1 cellular context compared by ENCODE assay signal in the genomic region with DNA sequence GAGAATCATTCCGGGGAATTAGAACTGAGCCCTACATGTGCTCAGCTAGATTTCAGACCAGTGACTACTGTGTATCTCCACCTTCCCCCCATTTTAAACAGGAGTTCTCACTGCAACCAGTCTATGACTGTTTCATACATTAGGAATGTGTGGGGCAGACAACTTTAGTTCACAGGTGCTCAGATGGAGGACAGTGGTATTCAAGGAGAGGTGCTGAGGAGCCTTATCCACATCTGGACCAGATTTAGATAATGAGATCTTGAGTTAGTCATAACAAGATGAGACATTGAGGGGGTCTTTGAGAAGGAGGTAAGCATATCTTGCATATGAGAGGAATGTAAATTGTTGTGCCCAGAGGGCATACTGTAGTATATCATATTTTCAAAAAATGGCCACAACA.
TF ChIP-seq lines count a peak whose summit lies in the region.

No MANE protein-coding gene starts in this region.

TF ChIP-seq in SK-N-SH treated with all-trans-retinoic acid at 6 μM for 48 hours, 23 proteins besides CTCF, POLR2A, EP300 and RAD21 (continued from another document):
- TF ChIP-seq, protein P1, sequence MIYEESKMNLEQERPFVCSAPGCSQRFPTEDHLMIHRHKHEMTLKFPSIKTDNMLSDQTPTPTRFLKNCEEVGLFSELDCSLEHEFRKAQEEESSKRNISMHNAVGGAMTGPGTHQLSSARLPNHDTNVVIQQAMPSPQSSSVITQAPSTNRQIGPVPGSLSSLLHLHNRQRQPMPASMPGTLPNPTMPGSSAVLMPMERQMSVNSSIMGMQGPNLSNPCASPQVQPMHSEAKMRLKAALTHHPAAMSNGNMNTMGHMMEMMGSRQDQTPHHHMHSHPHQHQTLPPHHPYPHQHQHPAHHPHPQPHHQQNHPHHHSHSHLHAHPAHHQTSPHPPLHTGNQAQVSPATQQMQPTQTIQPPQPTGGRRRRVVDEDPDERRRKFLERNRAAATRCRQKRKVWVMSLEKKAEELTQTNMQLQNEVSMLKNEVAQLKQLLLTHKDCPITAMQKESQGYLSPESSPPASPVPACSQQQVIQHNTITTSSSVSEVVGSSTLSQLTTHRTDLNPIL (CRISPR knock-in tag; IDR thresholded peaks at IDR 0.05; ENCODE audit: low read depth): no peak
- TF ChIP-seq, protein P2, sequence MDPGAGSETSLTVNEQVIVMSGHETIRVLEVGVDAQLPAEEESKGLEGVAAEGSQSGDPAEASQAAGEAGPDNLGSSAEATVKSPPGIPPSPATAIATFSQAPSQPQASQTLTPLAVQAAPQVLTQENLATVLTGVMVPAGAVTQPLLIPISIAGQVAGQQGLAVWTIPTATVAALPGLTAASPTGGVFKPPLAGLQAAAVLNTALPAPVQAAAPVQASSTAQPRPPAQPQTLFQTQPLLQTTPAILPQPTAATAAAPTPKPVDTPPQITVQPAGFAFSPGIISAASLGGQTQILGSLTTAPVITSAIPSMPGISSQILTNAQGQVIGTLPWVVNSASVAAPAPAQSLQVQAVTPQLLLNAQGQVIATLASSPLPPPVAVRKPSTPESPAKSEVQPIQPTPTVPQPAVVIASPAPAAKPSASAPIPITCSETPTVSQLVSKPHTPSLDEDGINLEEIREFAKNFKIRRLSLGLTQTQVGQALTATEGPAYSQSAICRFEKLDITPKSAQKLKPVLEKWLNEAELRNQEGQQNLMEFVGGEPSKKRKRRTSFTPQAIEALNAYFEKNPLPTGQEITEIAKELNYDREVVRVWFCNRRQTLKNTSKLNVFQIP (CRISPR knock-in tag; IDR thresholded peaks at IDR 0.05; ENCODE audit: borderline replicate concordance, low read depth): no peak
- TF ChIP-seq BACH2 (CRISPR knock-in tag; IDR thresholded peaks at IDR 0.05; ENCODE audit: borderline replicate concordance) (no peak), ZNF70 (CRISPR knock-in tag; IDR thresholded peaks at IDR 0.05) (no peak), ZC3H10 (CRISPR knock-in tag; IDR thresholded peaks at IDR 0.05) (no peak), ARNTL (CRISPR knock-in tag; IDR thresholded peaks at IDR 0.05; ENCODE audit: borderline replicate concordance, low read depth) (no peak), PPARA (CRISPR knock-in tag; IDR thresholded peaks at IDR 0.05; ENCODE audit: borderline replicate concordance) (no peak)
- TF ChIP-seq, protein P3, sequence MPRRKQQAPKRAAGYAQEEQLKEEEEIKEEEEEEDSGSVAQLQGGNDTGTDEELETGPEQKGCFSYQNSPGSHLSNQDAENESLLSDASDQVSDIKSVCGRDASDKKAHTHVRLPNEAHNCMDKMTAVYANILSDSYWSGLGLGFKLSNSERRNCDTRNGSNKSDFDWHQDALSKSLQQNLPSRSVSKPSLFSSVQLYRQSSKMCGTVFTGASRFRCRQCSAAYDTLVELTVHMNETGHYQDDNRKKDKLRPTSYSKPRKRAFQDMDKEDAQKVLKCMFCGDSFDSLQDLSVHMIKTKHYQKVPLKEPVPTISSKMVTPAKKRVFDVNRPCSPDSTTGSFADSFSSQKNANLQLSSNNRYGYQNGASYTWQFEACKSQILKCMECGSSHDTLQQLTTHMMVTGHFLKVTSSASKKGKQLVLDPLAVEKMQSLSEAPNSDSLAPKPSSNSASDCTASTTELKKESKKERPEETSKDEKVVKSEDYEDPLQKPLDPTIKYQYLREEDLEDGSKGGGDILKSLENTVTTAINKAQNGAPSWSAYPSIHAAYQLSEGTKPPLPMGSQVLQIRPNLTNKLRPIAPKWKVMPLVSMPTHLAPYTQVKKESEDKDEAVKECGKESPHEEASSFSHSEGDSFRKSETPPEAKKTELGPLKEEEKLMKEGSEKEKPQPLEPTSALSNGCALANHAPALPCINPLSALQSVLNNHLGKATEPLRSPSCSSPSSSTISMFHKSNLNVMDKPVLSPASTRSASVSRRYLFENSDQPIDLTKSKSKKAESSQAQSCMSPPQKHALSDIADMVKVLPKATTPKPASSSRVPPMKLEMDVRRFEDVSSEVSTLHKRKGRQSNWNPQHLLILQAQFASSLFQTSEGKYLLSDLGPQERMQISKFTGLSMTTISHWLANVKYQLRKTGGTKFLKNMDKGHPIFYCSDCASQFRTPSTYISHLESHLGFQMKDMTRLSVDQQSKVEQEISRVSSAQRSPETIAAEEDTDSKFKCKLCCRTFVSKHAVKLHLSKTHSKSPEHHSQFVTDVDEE (CRISPR knock-in tag; IDR thresholded peaks at IDR 0.05): no peak
